Comparison of ENCODE assay signal across 23 cellular contexts in genomic region chr2:16250466-16250865, GRCh38.
DNase-seq lines count a peak whose midpoint lies in the region; ATAC-seq, FAIRE-seq and TF ChIP-seq lines count a peak whose summit lies in the region.
"Had no signal": no experiment of that assay in that cellular context is flagged by ENCODE, and none has a peak within 500 bp of the region (broad histone marks: within the 10 kb centered on the region; RNA-seq: fewer than 3 reads in every experiment).

No MANE protein-coding gene starts in this region.

- POLR2A ChIA-PET in H1 (lab: Charles Lee; ENCODE audit: partially characterized antibody): no interaction called here

- no peak for TF ChIP-seq RAD21 in H1 (IDR thresholded peaks at IDR 0.05 in 1 of 2, conservative IDR thresholded peaks at IDR 0.05 in 1 of 2; ENCODE audit: low read depth in 2 of 2, low read length in 2 of 2)

- H3K23me2 ChIP-seq in H1 (ENCODE audit: low read depth, low read length) (no peaks in the 10 kb centered on the region; the same call in 1 of the 2 replicates), H9 (ENCODE audit: insufficient read length, low read depth, low read length, poor library complexity, severe bottlenecking) (no peaks in the 10 kb centered on the region)

- H2AK5ac ChIP-seq in H1 (ENCODE audit: low read depth, low read length) (no peak overlapping the region), H9 (ENCODE audit: insufficient read length, low read length) (no peak overlapping the region)

- 91% methylated on average over 8 of the region's 8 CpGs; no CpG with 5 or more reads in 1 of the 2 experiments for WGBS in H1 (ENCODE audit: extremely low coverage in 1 of 2, insufficient coverage in 1 of 2, insufficient read length in 1 of 2, insufficient replicate concordance in 2 of 2, low coverage in 1 of 2, low lambda C conversion rate in 2 of 2, missing lambda C conversion rate in 1 of 2), 2 experiments
- WGBS in H9 (ENCODE audit: extremely low coverage, insufficient read length, low lambda C conversion rate): no CpG with 5 or more reads among the region's 8 CpGs

- H3K79me1 ChIP-seq in H1 (ENCODE audit: low read depth, low read length): no peaks in the 10 kb centered on the region
- no peaks in the 10 kb centered on the region for H3K79me1 ChIP-seq in H9 (ENCODE audit: insufficient read depth, low read depth, low read length, poor library complexity, severe bottlenecking)

- H3K27me3 Mint-ChIP-seq in osteocyte (ENCODE audit: unreplicated experiment): no peaks in the 10 kb centered on the region
- peaks cover 4% of the 10 kb centered on the region; the same call in 1 of the 2 replicates for H3K27me3 Mint-ChIP-seq in H9 (ENCODE audit: low read depth)
- H3K27me3 Mint-ChIP-seq: CD4-positive, alpha-beta T cell; CD8-positive, alpha-beta memory T cell had no signal

- H2BK20ac ChIP-seq in H1 (ENCODE audit: low read length) (0 out of 2 replicates have a peak overlapping the region, but pooled peaks have one; percentile 15), H9 (ENCODE audit: low read depth, low read length, poor library complexity, severe bottlenecking) (no peak overlapping the region)

- H3K27ac Mint-ChIP-seq in osteocyte (ENCODE audit: unreplicated experiment): no peak overlapping the region
- no peak overlapping the region for H3K27ac Mint-ChIP-seq in H9
- H3K27ac Mint-ChIP-seq: B cell; CD14-positive monocyte; CD4-positive, alpha-beta T cell; CD8-positive, alpha-beta memory T cell had no signal

- peaks cover 12% of the 10 kb centered on the region for H3K9me3 ChIP-seq in BE2C
- H3K9me3 ChIP-seq in H1 (ENCODE audit: insufficient read depth in 2 of 2, low read depth in 1 of 2, low read length in 1 of 2): 0 out of 4 replicates have a peak, but pooled peaks cover 0 to 6% of the 10 kb centered on the region in 2 experiments
- H3K9me3 ChIP-seq in tibial artery: no peaks in the 10 kb centered on the region
- H3K9me3 ChIP-seq in H9 (ENCODE audit: control insufficient read depth, low read depth, low read length): no peaks in the 10 kb centered on the region
- H3K9me3 ChIP-seq: BLaER1 treated with 17β-estradiol and CSF1 and Interleukin-3, amounts not matched to agents 10 nM and 100 nM had no signal

- TF ChIP-seq POLR2A in H1 (IDR thresholded peaks at IDR 0.05; ENCODE audit: control extremely low read depth in 1 of 2, low read depth in 2 of 2, low read length in 2 of 2): no peak

- H3K4me2 ChIP-seq in H1 (ENCODE audit: insufficient read depth in 1 of 2, low read depth in 2 of 2, low read length in 2 of 2) (no peak overlapping the region), H9 (ENCODE audit: insufficient read depth, insufficient read length, low read length) (no peak overlapping the region)
- H3K4me2 ChIP-seq: BLaER1 treated with 17β-estradiol and CSF1 and Interleukin-3, amounts not matched to agents 10 nM and 100 nM had no signal

- CTCF ChIA-PET in H1 (lab: Charles Lee; ENCODE audit: partially characterized antibody): interaction anchor here (1.2 to 1.5 kb wide), 4 partner anchors 13 to 31 kb away, joined by 3 to 5 read pairs (median 4); no protein-coding TSS in a partner anchor

- H3K23ac ChIP-seq in H1 (ENCODE audit: insufficient read length) (no peak overlapping the region), H9 (ENCODE audit: insufficient read length, low read depth, low read length) (no peak overlapping the region)

- peaks cover 3% of the 10 kb centered on the region for H3K9me3 Mint-ChIP-seq in osteocyte (ENCODE audit: unreplicated experiment)
- H3K9me3 Mint-ChIP-seq in H9: peaks cover 5 to 8% of the 10 kb centered on the region in 2 experiments
- H3K9me3 Mint-ChIP-seq: CD4-positive, alpha-beta T cell had no signal

- 0 out of 2 replicates have a peak overlapping the region, but pooled peaks have one; percentile 8 for H3K27ac ChIP-seq in 22Rv1
- no peak overlapping the region for H3K27ac ChIP-seq in H1 (ENCODE audit: low read depth, low read length)
- H3K27ac ChIP-seq in tibial artery: no peak overlapping the region
- H3K27ac ChIP-seq in H9 (ENCODE audit: insufficient read length, low read depth, low read length): no peak overlapping the region
- H3K27ac ChIP-seq: BLaER1 treated with 17β-estradiol and CSF1 and Interleukin-3, amounts not matched to agents 10 nM and 100 nM had no signal

- H2BK12ac ChIP-seq in H1 (ENCODE audit: low read depth, low read length) (no peak overlapping the region), H9 (ENCODE audit: insufficient read length, low read depth, low read length) (no peak overlapping the region)

- H3K14ac ChIP-seq in H1 (ENCODE audit: insufficient read length): no peak overlapping the region
- no peak overlapping the region for H3K14ac ChIP-seq in H9 (ENCODE audit: insufficient read depth, low read length)

- FAIRE-seq in H1 (lab: Jason Lieb, UNC): no peak
- FAIRE-seq: A204.1, D721Med, GM12891, GM19239 had no signal

- DNase-seq in BE2C (peak; percentile 100), H1 (ENCODE audit: low read depth in 1 of 2, low spot score in 2 of 2) (peak in 1 of 2 experiments; percentile 31), osteocyte (ENCODE audit: extremely low spot score, unreplicated experiment) (peak; percentile 76), tibial artery (no peak), H9 (no peak)
- DNase-seq: CD4-positive, alpha-beta T cell; CD8-positive, alpha-beta memory T cell; DMS 273 treated with DMSO at 0.1 percent for 48 hours; DMS53; DMS79 treated with DMSO at 0.1 percent for 48 hours; GF-D8; GOT3; H7 had no signal

- no peak overlapping the region for H3T11ph ChIP-seq in H9 (ENCODE audit: low read length)

- H3K4me1 ChIP-seq in BE2C (peaks cover 11% of the 10 kb centered on the region), H1 (replicated peaks in 1 of 4; ENCODE audit: control insufficient read depth in 3 of 4, insufficient read depth in 4 of 4, low read length in 3 of 4) (peaks cover 0 to 11% (median 8%) of the 10 kb centered on the region in 4 experiments; a peak in 5 of 7 replicates), tibial artery (no peaks in the 10 kb centered on the region), H9 (ENCODE audit: insufficient read depth, low read length) (no peaks in the 10 kb centered on the region; the same call in 1 of the 2 replicates)
- H3K4me1 ChIP-seq: BLaER1 treated with 17β-estradiol and CSF1 and Interleukin-3, amounts not matched to agents 10 nM and 100 nM had no signal

- H3K79me2 ChIP-seq in H1 (ENCODE audit: control insufficient read depth in 1 of 2, insufficient read depth in 2 of 2, low read length in 2 of 2) (no peaks in the 10 kb centered on the region), H9 (ENCODE audit: insufficient read depth, low read length) (no peaks in the 10 kb centered on the region)

- H3K4me3 Mint-ChIP-seq in osteocyte (ENCODE audit: unreplicated experiment) (no peak overlapping the region), H9 (no peak overlapping the region)
- H3K4me3 Mint-ChIP-seq: B cell; CD14-positive monocyte; CD4-positive, alpha-beta T cell; CD8-positive, alpha-beta memory T cell had no signal

- H3K9ac ChIP-seq in H1 (replicated peaks in 1 of 4; ENCODE audit: extremely low read depth in 1 of 4, low read depth in 3 of 4, low read length in 3 of 4): no peak overlapping the region
- H3K9ac ChIP-seq in H9 (ENCODE audit: extremely low read depth, insufficient read length, low read length): no peak overlapping the region
- H3K9ac ChIP-seq: BLaER1 treated with 17β-estradiol and CSF1 and Interleukin-3, amounts not matched to agents 10 nM and 100 nM had no signal

- H4K91ac ChIP-seq in H1 (replicated peaks; ENCODE audit: insufficient read length, low read length) (no peak overlapping the region), H9 (ENCODE audit: insufficient read length, low read depth, low read length) (no peak overlapping the region)

- H3K27me3 ChIP-seq in BE2C (no peaks in the 10 kb centered on the region), H1 (replicated peaks in 1 of 4; ENCODE audit: control insufficient read depth in 3 of 4, extremely low read depth in 1 of 4, insufficient read depth in 3 of 4, low read length in 3 of 4) (no peaks in the 10 kb centered on the region), tibial artery (peaks cover 0 to 24% of the 10 kb centered on the region in 2 donors), H9 (ENCODE audit: insufficient read depth, low read length) (no peaks in the 10 kb centered on the region)
- H3K27me3 ChIP-seq: BLaER1 treated with 17β-estradiol and CSF1 and Interleukin-3, amounts not matched to agents 10 nM and 100 nM had no signal

- H2AFZ ChIP-seq in H1 (ENCODE audit: low read length): no peak overlapping the region
- H2AFZ ChIP-seq in H9 (ENCODE audit: low read length): no peak overlapping the region

- H2BK15ac ChIP-seq in H1 (ENCODE audit: low read length) (0 out of 2 replicates have a peak overlapping the region, but pooled peaks have one; percentile 2), H9 (ENCODE audit: low read depth, low read length) (no peak overlapping the region)

- TF ChIP-seq CTCF in 22Rv1 (IDR thresholded peaks at IDR 0.05) (no peak), BE2C (IDR thresholded peaks at IDR 0.05; ENCODE audit: low read depth, low read length) (no peak), H1 (IDR thresholded peaks at IDR 0.05; ENCODE audit: control extremely low read depth in 1 of 3, insufficient read depth in 1 of 3, low read depth in 1 of 3, low read length in 3 of 3) (no peak), osteocyte (IDR thresholded peaks at IDR 0.05) (no peak), tibial artery (IDR thresholded peaks at IDR 0.05) (no peak), H9 (conservative IDR thresholded peaks at IDR 0.05) (no peak)

- H4K20me1 ChIP-seq in H1 (replicated peaks in 1 of 2; ENCODE audit: control insufficient read depth in 1 of 2, insufficient read depth in 2 of 2, low read length in 2 of 2) (no peaks in the 10 kb centered on the region), H9 (ENCODE audit: control insufficient read depth, insufficient read depth, insufficient read length) (no peaks in the 10 kb centered on the region)
- H4K20me1 ChIP-seq: BLaER1 treated with 17β-estradiol and CSF1 and Interleukin-3, amounts not matched to agents 10 nM and 100 nM had no signal

- TF ChIP-seq EP300 in H1 (IDR thresholded peaks at IDR 0.05; ENCODE audit: borderline replicate concordance in 1 of 2, low read depth in 2 of 2, low read length in 2 of 2): no peak

- H3K4me3 ChIP-seq in BE2C (ENCODE audit: low read depth, low read length): no peak overlapping the region
- no peak overlapping the region for H3K4me3 ChIP-seq in H1 (ENCODE audit: extremely low read depth in 1 of 4, insufficient read depth in 2 of 4, low read depth in 3 of 4, low read length in 4 of 4)
- no peak overlapping the region for H3K4me3 ChIP-seq in tibial artery
- H3K4me3 ChIP-seq: BLaER1 treated with 17β-estradiol and CSF1 and Interleukin-3, amounts not matched to agents 10 nM and 100 nM had no signal

- no peak overlapping the region for H3K18ac ChIP-seq in H1 (ENCODE audit: extremely low read depth, low read length)
- no peak overlapping the region for H3K18ac ChIP-seq in H9 (ENCODE audit: insufficient read length, low read depth, low read length)

- H3K56ac ChIP-seq in H1 (replicated peaks; ENCODE audit: insufficient read length, low read depth, low read length): no peak overlapping the region
- H3K56ac ChIP-seq in H9 (ENCODE audit: insufficient read length, low read depth, low read length): no peak overlapping the region

- H3K36me3 Mint-ChIP-seq in osteocyte (ENCODE audit: unreplicated experiment): no peaks in the 10 kb centered on the region
- H3K36me3 Mint-ChIP-seq in H9 (ENCODE audit: insufficient read depth in 1 of 3, low read depth in 3 of 3): peaks cover 0 to 5% (median 5%) of the 10 kb centered on the region in 3 experiments; a peak in 4 of 7 replicates
- H3K36me3 Mint-ChIP-seq: CD14-positive monocyte; CD8-positive, alpha-beta memory T cell had no signal

- no peak overlapping the region for H4K5ac ChIP-seq in H1 (ENCODE audit: insufficient read length, low read depth, low read length)
- no peak overlapping the region for H4K5ac ChIP-seq in H9 (ENCODE audit: insufficient read length, low read depth, low read length)

- H3K4ac ChIP-seq in H1 (replicated peaks; ENCODE audit: insufficient read length, low read depth, low read length): no peak overlapping the region
- no peak overlapping the region for H3K4ac ChIP-seq in H9 (ENCODE audit: low read depth, low read length)

- H3K36me3 ChIP-seq in BE2C (no peaks in the 10 kb centered on the region), H1 (ENCODE audit: control insufficient read depth in 2 of 4, insufficient read depth in 4 of 4, low read length in 3 of 4) (peaks cover 0 to 2% (median 0%) of the 10 kb centered on the region in 4 experiments; a peak in 1 of 8 replicates), tibial artery (no peaks in the 10 kb centered on the region)
- H3K36me3 ChIP-seq: BLaER1 treated with 17β-estradiol and CSF1 and Interleukin-3, amounts not matched to agents 10 nM and 100 nM had no signal

- ATAC-seq in GM21528 (IDR thresholded peaks at IDR 0.05; ENCODE audit: low FRiP score, unreplicated experiment): no peak
- ATAC-seq: HCT116 had no signal

- intact Hi-C loops in tibial artery (cut with DNase I; ENCODE audit: low total_unique reads): no loop called here

- H4K8ac ChIP-seq in H1 (ENCODE audit: extremely low read depth, insufficient read depth, low read length) (no peak overlapping the region), H9 (replicated peaks; ENCODE audit: insufficient read length, low read depth, low read length) (no peak overlapping the region)

- H3K4me1 Mint-ChIP-seq in osteocyte (ENCODE audit: unreplicated experiment) (no peaks in the 10 kb centered on the region), H9 (peaks cover 21 to 22% of the 10 kb centered on the region in 2 experiments)
- H3K4me1 Mint-ChIP-seq: B cell; CD14-positive monocyte; CD8-positive, alpha-beta memory T cell had no signal

- no peak overlapping the region for H2BK120ac ChIP-seq in H1 (replicated peaks; ENCODE audit: low read depth, low read length)
- no peak overlapping the region for H2BK120ac ChIP-seq in H9 (ENCODE audit: low read depth, low read length, poor library complexity, severe bottlenecking)

- H2BK5ac ChIP-seq in H1 (ENCODE audit: low read depth, low read length) (no peak overlapping the region), H9 (ENCODE audit: insufficient read length, low read length) (no peak overlapping the region)

Comparison
In these comparisons a context has a peak if more than half of its experiments do, and no peak if none do; other contexts are left out.
1. DNase-seq: peak in BE2C (single experiment) and osteocyte (single experiment); none in tibial artery (0 of 2) and H9 (single experiment).